ENCODE assay signal across 8 cellular contexts in genomic region chr5:177429248-177430045, GRCh38. TPM values are rescaled to one million over a fixed set of nuclear protein-coding genes. Genes with fewer than 3 reads are reported as not detected.
DNase-seq lines count a peak whose midpoint lies in the region; ATAC-seq and TF ChIP-seq lines count a peak whose summit lies in the region.

No MANE protein-coding gene starts in this region.

- DNase-seq in GM12865 (ENCODE audit: low read depth) (peak; percentile 87), T-helper 2 cell (peak; percentile 43 to 97 (median 77)), neural crest cell (ENCODE audit: low read depth, low spot score) (no peak), transverse colon (peak; percentile 82), NCI-H2081 (lab: John Stamatoyannopoulos, UW) (no peak), HEK293T (ENCODE audit: extremely low spot score) (no peak)
- peak; percentile 89 for DNase-seq in activated naive CD8-positive, alpha-beta T cell treated with anti-CD3 and anti-CD28 coated beads, Interleukin-2, amount 50 U/mL, for 24 hours

- no peaks in the 10 kb centered on the region for H3K27me3 ChIP-seq in transverse colon

- in situ Hi-C loops in transverse colon (cut with MboI; ENCODE audit: low pct_ligation_motif_present in 1 of 4, low pct_unique_long_range_greater_than_20kb in 1 of 4, low sequenced_read_pairs in 3 of 4) = no loop called here

- ATAC-seq in activated naive CD8-positive, alpha-beta T cell treated with anti-CD3 and anti-CD28 coated beads, Interleukin-2, amount 50 U/mL, for 24 hours = peak; percentile 33
- no peak for ATAC-seq in HG02623 (IDR thresholded peaks at IDR 0.05; ENCODE audit: unreplicated experiment)

- POLR2A ChIA-PET in HEK293T (lab: Yijun Ruan, JAX) = interaction anchor here (0.7 to 1.9 kb wide), 5 partner anchors 12 to 27 kb away, joined by 3 to 8 read pairs (median 3); no protein-coding TSS in a partner anchor

- peak overlapping the region; percentile 87 for H3K27ac Mint-ChIP-seq in activated naive CD8-positive, alpha-beta T cell treated with anti-CD3 and anti-CD28 coated beads, Interleukin-2, amount 50 U/mL, for 24 hours
- no peak overlapping the region for H3K27ac Mint-ChIP-seq in neural crest cell (ENCODE audit: unreplicated experiment)

- H3K9me3 Mint-ChIP-seq in activated naive CD8-positive, alpha-beta T cell treated with anti-CD3 and anti-CD28 coated beads, Interleukin-2, amount 50 U/mL, for 24 hours = no peaks in the 10 kb centered on the region
- H3K9me3 Mint-ChIP-seq in neural crest cell = no peaks in the 10 kb centered on the region

- intact Hi-C loops in transverse colon (cut with DNase I; ENCODE audit: low total_unique reads) = no loop called here

- no peak for TF ChIP-seq CTCF in GM12865 (IDR thresholded peaks at IDR 0.05; ENCODE audit: insufficient read depth, low read depth, low read length, missing control alignments)
- TF ChIP-seq CTCF in neural crest cell (conservative IDR thresholded peaks at IDR 0.05) = no peak
- no peak for TF ChIP-seq CTCF in transverse colon (IDR thresholded peaks at IDR 0.05)

- H3K27me3 Mint-ChIP-seq in activated naive CD8-positive, alpha-beta T cell treated with anti-CD3 and anti-CD28 coated beads, Interleukin-2, amount 50 U/mL, for 24 hours = peaks cover 3% of the 10 kb centered on the region
- peaks cover 4% of the 10 kb centered on the region for H3K27me3 Mint-ChIP-seq in neural crest cell (ENCODE audit: low read depth)

- H3K27ac ChIP-seq in transverse colon = peak overlapping the region; percentile 90 to 97 (median 96)

- H3K4me3 ChIP-seq in GM12865 (ENCODE audit: low read depth, low read length) (peak overlapping the region; percentile 87), transverse colon (no peak overlapping the region)

- H3K4me1 ChIP-seq in transverse colon = peaks cover 34 to 48% (median 36%) of the 10 kb centered on the region in 4 donors

- TF ChIP-seq POLR2A in transverse colon (IDR thresholded peaks at IDR 0.05) = no peak

- peaks cover 0 to 21% (median 12%) of the 10 kb centered on the region in 4 donors for H3K36me3 ChIP-seq in transverse colon

- H3K4me1 Mint-ChIP-seq in activated naive CD8-positive, alpha-beta T cell treated with anti-CD3 and anti-CD28 coated beads, Interleukin-2, amount 50 U/mL, for 24 hours = peaks cover 82% of the 10 kb centered on the region
- H3K4me1 Mint-ChIP-seq in neural crest cell = peaks cover 31% of the 10 kb centered on the region

- CTCF ChIA-PET in HEK293T (lab: Yijun Ruan, JAX) = interaction anchor here (0.6 to 0.8 kb wide), 3 partner anchors 25 to 120 kb away, joined by 3 read pairs; no protein-coding TSS in a partner anchor

- H3K36me3 Mint-ChIP-seq in activated naive CD8-positive, alpha-beta T cell treated with anti-CD3 and anti-CD28 coated beads, Interleukin-2, amount 50 U/mL, for 24 hours (ENCODE audit: low read depth) = peaks cover 40% of the 10 kb centered on the region
- H3K36me3 Mint-ChIP-seq in neural crest cell (ENCODE audit: low read depth) = no peaks in the 10 kb centered on the region

- no peak for TF ChIP-seq EP300 in transverse colon (IDR thresholded peaks at IDR 0.05; ENCODE audit: low read depth)

- peak overlapping the region; percentile 91 for H3K4me3 Mint-ChIP-seq in activated naive CD8-positive, alpha-beta T cell treated with anti-CD3 and anti-CD28 coated beads, Interleukin-2, amount 50 U/mL, for 24 hours
- peak overlapping the region; percentile 89 for H3K4me3 Mint-ChIP-seq in neural crest cell

- no peaks in the 10 kb centered on the region for H3K9me3 ChIP-seq in transverse colon

- 79% methylated on average over 6 of the region's 6 CpGs; no CpG with 5 or more reads in 1 of the 2 donors for WGBS in transverse colon (ENCODE audit: low coverage in 1 of 2), 2 donors

TF ChIP-seq in HEK293T, 16 proteins besides CTCF, POLR2A, EP300 and RAD21:
- TF ChIP-seq CTBP1 (IDR thresholded peaks at IDR 0.05; ENCODE audit: borderline replicate concordance) (no peak), FOXA1 (IDR thresholded peaks at IDR 0.05) (no peak), FOXK2 (IDR thresholded peaks at IDR 0.05) (no peak), PKNOX1 (IDR thresholded peaks at IDR 0.05) (no peak), ARNT (IDR thresholded peaks at IDR 0.05) (no peak), BHLHE40 (IDR thresholded peaks at IDR 0.05; ENCODE audit: borderline replicate concordance) (no peak), LEF1 (IDR thresholded peaks at IDR 0.05; ENCODE audit: borderline replicate concordance) (no peak), ZNF384 (IDR thresholded peaks at IDR 0.05) (no peak), NFRKB (IDR thresholded peaks at IDR 0.05) (no peak), FOXM1 (IDR thresholded peaks at IDR 0.05; ENCODE audit: borderline replicate concordance) (no peak), SUZ12 (IDR thresholded peaks at IDR 0.05) (no peak), L3MBTL2 (conservative IDR thresholded peaks at IDR 0.05) (no peak), HDGF (IDR thresholded peaks at IDR 0.05; ENCODE audit: borderline replicate concordance) (no peak), TARDBP (IDR thresholded peaks at IDR 0.05) (no peak), ELF4 (IDR thresholded peaks at IDR 0.05) (no peak), SP1 (IDR thresholded peaks at IDR 0.05) (no peak)

RNA-seq across cellular contexts. Expression of gene GRK6, which starts 3.0 kb away (rescaled TPM):
- 47.4 and 54.9 TPM in 2 replicates for total RNA-seq in neural crest cell
- total RNA-seq in transverse colon = 10 to 100 TPM; 21.5 to 40.5 (median 36.4) TPM

RNA-seq across cellular contexts. Expression of gene PRR7, which starts 17.2 kb away (rescaled TPM):
- 16.1 and 19.0 TPM in 2 replicates for total RNA-seq in neural crest cell
- total RNA-seq in transverse colon = 1 to 10 TPM in 3 of 4 donors, not detected in 1; 2.1 to 5.0 (median 2.5) TPM

RNA-seq across cellular contexts. Expression of gene F12, which starts 20.1 kb away (rescaled TPM):
- 2.3 and 2.7 TPM in 2 replicates for total RNA-seq in neural crest cell
- 10 to 100 TPM in 1 of 4 donors, 1 to 10 TPM in 3; 2.6 to 20.1 (median 5.6) TPM for total RNA-seq in transverse colon

RNA-seq across cellular contexts. Expression of gene PFN3, which starts 29.0 kb away (rescaled TPM):
- total RNA-seq in neural crest cell = not detected in 2 replicates
- total RNA-seq in transverse colon = not detected

RNA-seq across cellular contexts. Expression of gene DBN1, which starts 44.0 kb away (rescaled TPM):
- total RNA-seq in neural crest cell = 387 and 410 TPM in 2 replicates
- 100 to 1,000 TPM in 1 of 4 donors, 10 to 100 TPM in 3; 10.1 to 201 (median 17.4) TPM for total RNA-seq in transverse colon

Comparison
In these comparisons a context has a peak if more than half of its experiments do, and no peak if none do; other contexts are left out.
1. DNase-seq: peak in GM12865 (single experiment), T-helper 2 cell (5 of 5), activated naive CD8-positive, alpha-beta T cell treated with anti-CD3 and anti-CD28 coated beads, Interleukin-2, amount 50 U/mL, for 24 hours (single experiment) and transverse colon (single experiment); none in neural crest cell (single experiment), NCI-H2081 (0 of 2) and HEK293T (single experiment).